In the genomic region with DNA sequence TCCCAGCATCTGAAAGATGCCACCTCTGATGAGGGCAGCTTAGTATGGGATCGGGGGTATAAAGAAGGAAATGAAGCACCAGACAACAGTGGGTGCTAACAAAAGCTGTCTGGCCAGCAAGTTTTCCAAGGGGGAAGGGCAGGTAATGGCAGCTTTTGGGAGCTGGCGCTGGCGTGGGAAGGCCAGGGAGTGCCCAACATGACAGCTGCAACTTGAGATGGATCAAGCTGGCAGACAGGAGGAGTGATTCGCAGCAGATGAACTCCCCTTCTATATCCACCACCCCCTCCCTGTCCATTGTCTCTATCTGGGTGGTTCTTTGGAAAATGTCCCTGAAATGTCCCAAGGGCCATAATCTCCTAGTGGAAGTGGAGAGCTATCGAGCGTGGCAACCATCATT, we compare ENCODE assay signal across 16 cellular contexts.
"Had no signal": no experiment of that assay in that cellular context is flagged by ENCODE, and none has a peak within 500 bp of the region (broad histone marks: within the 10 kb centered on the region; RNA-seq: fewer than 3 reads in every experiment).

No MANE protein-coding gene starts in this region.

- H3K36me3 ChIP-seq: breast epithelium had no signal

- H3K27ac Mint-ChIP-seq: activated B cell treated with CpG ODN at 0.5 μM for 24 hours; activated naive CD8-positive, alpha-beta T cell; natural killer cell treated with Interleukin-12 subunit alpha and Interleukin-12 subunit beta and Interleukin-15 and Interleukin-18, amount 100 ng/mL, for 72 hours; stimulated activated naive CD8-positive, alpha-beta T cell treated with anti-CD3 and anti-CD28 coated beads, Interleukin-15, amount 100 ng/mL, for 72 hours had no signal

- ATAC-seq: left colon; mucosa of descending colon; natural killer cell treated with Interleukin-12 subunit alpha and Interleukin-12 subunit beta and Interleukin-15 and Interleukin-18, amount 100 ng/mL, for 72 hours; stimulated activated naive CD8-positive, alpha-beta T cell treated with anti-CD3 and anti-CD28 coated beads, Interleukin-15, amount 100 ng/mL, for 72 hours had no signal

- H3K4me3 ChIP-seq: breast epithelium, esophagus muscularis mucosa, mucosa of descending colon, testis had no signal

- H3K9me3 Mint-ChIP-seq: activated B cell treated with CpG ODN at 0.5 μM for 24 hours; activated CD4-positive, alpha-beta T cell treated with anti-CD3 and anti-CD28 coated beads, Interleukin-2, amount 10 ng/mL, durations not matched to agents 7 days and 5 days; natural killer cell treated with Interleukin-12 subunit alpha and Interleukin-12 subunit beta and Interleukin-15 and Interleukin-18, amount 100 ng/mL, for 72 hours; stimulated activated naive CD8-positive, alpha-beta T cell treated with anti-CD3 and anti-CD28 coated beads, Interleukin-15, amount 100 ng/mL, for 72 hours had no signal

- H3K27me3 Mint-ChIP-seq: activated B cell treated with CpG ODN at 0.5 μM for 24 hours; activated CD4-positive, alpha-beta T cell treated with anti-CD3 and anti-CD28 coated beads, Interleukin-2, amount 10 ng/mL, durations not matched to agents 7 days and 5 days; activated naive CD8-positive, alpha-beta T cell; natural killer cell treated with Interleukin-12 subunit alpha and Interleukin-12 subunit beta and Interleukin-15 and Interleukin-18, amount 100 ng/mL, for 72 hours; stimulated activated naive CD8-positive, alpha-beta T cell treated with anti-CD3 and anti-CD28 coated beads, Interleukin-15, amount 100 ng/mL, for 72 hours had no signal

- DNase-seq: activated B cell treated with CpG ODN at 0.5 μM for 24 hours; activated CD4-positive, alpha-beta T cell treated with anti-CD3 and anti-CD28 coated beads, Interleukin-2, amount 10 ng/mL, durations not matched to agents 7 days and 5 days; activated CD8-positive, alpha-beta memory T cell treated with anti-CD3 and anti-CD28 coated beads for 24 hours; activated effector memory CD4-positive, alpha-beta T cell treated with anti-CD3 and anti-CD28 coated beads, Interleukin-2, amount 50 U/mL, for 16 hours; head of caudate nucleus; left colon; mucosa of descending colon; stimulated activated CD4-positive, alpha-beta T cell treated with anti-CD3 and anti-CD28 coated beads, Interleukin-15, amount 100 ng/mL, for 24 hours; stimulated activated CD4-positive, alpha-beta T cell treated with anti-CD3 and anti-CD28 coated beads, Interleukin-4, amount 100 ng/mL, for 24 hours; stimulated activated naive CD8-positive, alpha-beta T cell treated with anti-CD3 and anti-CD28 coated beads, Interleukin-15, amount 100 ng/mL, for 72 hours; T-helper 1 cell; testis had no signal

- H3K27me3 ChIP-seq: breast epithelium, esophagus muscularis mucosa, testis had no signal

- H3K4me3 Mint-ChIP-seq: activated B cell treated with CpG ODN at 0.5 μM for 24 hours; activated CD4-positive, alpha-beta T cell treated with anti-CD3 and anti-CD28 coated beads, Interleukin-2, amount 10 ng/mL, durations not matched to agents 7 days and 5 days; activated naive CD8-positive, alpha-beta T cell; natural killer cell treated with Interleukin-12 subunit alpha and Interleukin-12 subunit beta and Interleukin-15 and Interleukin-18, amount 100 ng/mL, for 72 hours; stimulated activated naive CD8-positive, alpha-beta T cell treated with anti-CD3 and anti-CD28 coated beads, Interleukin-15, amount 100 ng/mL, for 72 hours had no signal

- H3K9me3 ChIP-seq: breast epithelium, esophagus muscularis mucosa, mucosa of descending colon, testis had no signal
